ENCODE assay signal across 15 cellular contexts in genomic region chr13:41976491-41976890, GRCh38.
DNase-seq lines count a peak whose midpoint lies in the region; ATAC-seq lines count a peak whose summit lies in the region.
"Had no signal": no experiment of that assay in that cellular context is flagged by ENCODE, and none has a peak within 500 bp of the region (broad histone marks: within the 10 kb centered on the region; RNA-seq: fewer than 3 reads in every experiment).

No MANE protein-coding gene starts in this region.

- ATAC-seq in GM19463 (IDR thresholded peaks at IDR 0.05; ENCODE audit: unreplicated experiment) = no peak
- ATAC-seq: HCT116 had no signal

- DNase-seq in NCI-H82 (lab: John Stamatoyannopoulos, UW) = peak; percentile 28
- DNase-seq in NCI-H82 treated with DMSO at 0.1 percent for 48 hours (lab: John Stamatoyannopoulos, UW; ENCODE audit: unreplicated experiment) = no peak
- DNase-seq in NCI-H69 (lab: John Stamatoyannopoulos, UW) = peak; percentile 4
- peak; percentile 27 for DNase-seq in iPS-NIHi7 (ENCODE audit: extremely low spot score)
- no peak for DNase-seq in GM03348 (ENCODE audit: low spot score)
- DNase-seq in HuH-7 (ENCODE audit: low spot score) = no peak
- DNase-seq: 8988T; ACHN; CD4-positive, CD25-positive, alpha-beta regulatory T cell; DMS79; GOT3; IMR-90; KBM-7 had no signal

Comparison
In these comparisons a context has a peak if more than half of its experiments do, and no peak if none do; other contexts are left out.
1. DNase-seq: peak in NCI-H82 (single experiment), NCI-H69 (single experiment) and iPS-NIHi7 (single experiment); none in NCI-H82 treated with DMSO at 0.1 percent for 48 hours (single experiment), GM03348 (single experiment) and HuH-7 (single experiment).